9 cellular contexts compared by ENCODE assay signal in the genomic region with DNA sequence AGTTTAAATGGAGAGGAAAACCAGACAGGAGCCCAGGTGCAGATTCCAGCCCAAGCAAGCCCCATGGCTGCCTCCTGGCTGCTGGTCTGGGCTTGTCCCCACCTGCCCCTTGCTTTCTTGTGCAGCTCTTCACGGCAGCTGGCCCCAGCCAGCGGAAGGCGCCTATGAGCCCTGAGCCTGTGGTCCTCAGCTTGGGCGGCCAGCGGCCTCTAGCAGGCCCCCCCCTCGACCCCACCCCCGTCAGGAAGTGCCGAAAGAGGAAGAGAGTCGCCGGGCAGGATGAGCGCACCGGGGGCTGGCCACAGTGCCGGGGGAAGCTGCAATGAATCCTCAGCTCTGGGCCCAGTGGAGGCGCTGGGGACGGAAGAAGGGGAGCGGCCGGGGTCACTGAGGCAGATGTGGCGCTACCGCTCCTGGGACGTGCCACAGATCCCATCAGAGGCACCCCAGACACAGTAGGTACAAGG. TPM values are rescaled to one million over a fixed set of nuclear protein-coding genes. Genes with fewer than 3 reads are reported as not detected.
DNase-seq lines count a peak whose midpoint lies in the region; ATAC-seq, FAIRE-seq and TF ChIP-seq lines count a peak whose summit lies in the region.
"Had no signal": no experiment of that assay in that cellular context is flagged by ENCODE, and none has a peak within 500 bp of the region (broad histone marks: within the 10 kb centered on the region; RNA-seq: fewer than 3 reads in every experiment).

No MANE protein-coding gene starts in this region.

- H3K4me3 ChIP-seq in MG63: no peak overlapping the region
- H3K4me3 ChIP-seq: SK-N-MC had no signal

- intact Hi-C loops in sciatic nerve (cut with DNase I): no loop called here

- FAIRE-seq in HTR-8/SVneo (lab: Jason Lieb, UNC): no peak

- H3K9me3 ChIP-seq in MG63: no peaks in the 10 kb centered on the region

- H3K27me3 ChIP-seq in foreskin keratinocyte: no peaks in the 10 kb centered on the region
- H3K27me3 ChIP-seq in MG63: no peaks in the 10 kb centered on the region

- peaks cover 9% of the 10 kb centered on the region for H3K4me1 ChIP-seq in foreskin keratinocyte

- H3K36me3 ChIP-seq in MG63: no peaks in the 10 kb centered on the region

- peak; percentile 53 for TF ChIP-seq CTCF in foreskin keratinocyte (conservative IDR thresholded peaks at IDR 0.05)

- ATAC-seq in foreskin keratinocyte (peak; percentile 69), sciatic nerve (peak; percentile 38)

- peak overlapping the region; percentile 29 for H3K27ac ChIP-seq in foreskin keratinocyte
- H3K27ac ChIP-seq: SK-N-MC had no signal

- DNase-seq in NCI-H82 (lab: John Stamatoyannopoulos, UW) (peak; percentile 10), NCI-H82 treated with DMSO at 0.1 percent for 48 hours (lab: John Stamatoyannopoulos, UW; ENCODE audit: unreplicated experiment) (no peak), SHP77 (lab: John Stamatoyannopoulos, UW) (peak; percentile 82 to 83), foreskin keratinocyte (peak; percentile 76 to 88), sciatic nerve (ENCODE audit: low spot score) (no peak), HTR-8/SVneo (ENCODE audit: insufficient read length, low spot score) (no peak), OCI-M2 (lab: John Stamatoyannopoulos, UW; ENCODE audit: unreplicated experiment) (no peak), MG63 (no peak)

RNA-seq across cellular contexts. Expression of gene DGKZ, which starts 2.1 kb away (rescaled TPM):
- total RNA-seq in foreskin keratinocyte (70.1 and 71.6 TPM in 2 replicates), sciatic nerve (45.5 TPM)
- polyA plus RNA-seq in foreskin keratinocyte: 57.9 and 59.1 TPM in 2 replicates
- total RNA-seq in MG63 (2014; rRNA removed; shearing (Covaris generic); ENCODE audit: low replicate concordance): 33.4 and 45.4 TPM in 2 replicates

RNA-seq across cellular contexts. Expression of gene MDK, which starts 36.3 kb away (rescaled TPM):
- total RNA-seq in foreskin keratinocyte (23.4 and 24.2 TPM in 2 replicates), sciatic nerve (92.7 TPM)
- 50.6 and 56.0 TPM in 2 replicates for polyA plus RNA-seq in foreskin keratinocyte
- total RNA-seq in MG63 (2014; rRNA removed; shearing (Covaris generic); ENCODE audit: low replicate concordance): 0.82 and 2.8 TPM in 2 replicates

RNA-seq across cellular contexts. Expression of gene CHRM4, which starts 46.4 kb away (rescaled TPM):
- total RNA-seq in foreskin keratinocyte (not detected in 2 replicates), sciatic nerve (not detected)
- polyA plus RNA-seq in foreskin keratinocyte: not detected in 2 replicates
- not detected in 2 replicates for total RNA-seq in MG63 (2014; rRNA removed; shearing (Covaris generic); ENCODE audit: low replicate concordance)

Comparison
In these comparisons a context has a peak if more than half of its experiments do, and no peak if none do; other contexts are left out.
1. DNase-seq: peak in NCI-H82 (single experiment), SHP77 (2 of 2) and foreskin keratinocyte (2 of 2); none in NCI-H82 treated with DMSO at 0.1 percent for 48 hours (single experiment), sciatic nerve (single experiment), HTR-8/SVneo (single experiment), OCI-M2 (single experiment) and MG63 (single experiment).